In the genomic region with DNA sequence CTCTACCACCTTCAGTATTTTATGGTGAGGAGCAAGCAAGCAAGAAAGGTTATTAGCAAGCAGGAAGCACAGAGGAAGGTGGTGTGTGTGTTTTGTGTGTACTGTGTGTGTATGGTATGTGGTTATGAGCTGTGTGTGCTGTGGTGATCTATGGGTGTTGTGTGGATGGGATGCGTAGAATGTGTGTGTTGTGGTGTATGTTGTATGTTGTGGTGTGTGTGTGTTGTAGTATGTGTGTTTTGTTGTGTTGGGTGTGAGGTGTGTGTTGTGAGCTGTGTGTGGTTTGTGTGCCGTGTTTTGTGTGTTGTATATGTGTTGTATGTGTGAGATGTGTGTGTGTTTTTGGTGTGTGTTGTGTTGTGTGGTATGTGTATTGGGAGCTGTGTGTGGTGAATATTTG, we compare ENCODE assay signal across 18 cellular contexts. TPM values are rescaled to one million over a fixed set of nuclear protein-coding genes. Genes with fewer than 3 reads are reported as not detected.
A peak's percentile ranks its signal among the peaks of the same experiment; 100 is the strongest.
DNase-seq lines count a peak whose midpoint lies in the region; ATAC-seq, FAIRE-seq and TF ChIP-seq lines count a peak whose summit lies in the region.
"Had no signal": no experiment of that assay in that cellular context is flagged by ENCODE, and none has a peak within 500 bp of the region (broad histone marks: within the 10 kb centered on the region; RNA-seq: fewer than 3 reads in every experiment).

No MANE protein-coding gene starts in this region.

- ATAC-seq in HepG2 (no peak), right lobe of liver (no peak), HG02571 (IDR thresholded peaks at IDR 0.05; ENCODE audit: unreplicated experiment) (no peak), HG02588 (IDR thresholded peaks at IDR 0.05; ENCODE audit: unreplicated experiment) (no peak)

- H3K9ac ChIP-seq in HepG2 (ENCODE audit: insufficient read depth, low read depth, low read length) (no peak overlapping the region), trophoblast cell (ENCODE audit: low read length) (no peak overlapping the region)
- H3K9ac ChIP-seq: KMS-11 had no signal

- WGBS in HepG2 (ENCODE audit: low lambda C conversion rate): 51% methylated on average over 2 of the region's 2 CpGs
- WGBS in right lobe of liver (ENCODE audit: insufficient coverage, low coverage, low lambda C conversion rate, missing lambda C conversion rate): 70% methylated on average over 2 of the region's 2 CpGs
- WGBS in trophoblast cell (ENCODE audit: extremely low coverage, insufficient coverage, insufficient read length): 100% methylated on average over 2 of the region's 2 CpGs

- H3K18ac ChIP-seq in trophoblast cell (ENCODE audit: low read length): peak overlapping the region; percentile 71

- BruUV-seq in HepG2 (replicated peaks; lab: Mats Ljungman, UMichigan): no TSS peak

- H3K4me2 ChIP-seq in HepG2 (ENCODE audit: low read depth, low read length): no peak overlapping the region
- H3K4me2 ChIP-seq in trophoblast cell (ENCODE audit: low read length): no peak overlapping the region
- H3K4me2 ChIP-seq: A549, GM23338, KMS-11 had no signal

- H4K91ac ChIP-seq in trophoblast cell (ENCODE audit: low read depth, low read length): peak overlapping the region; percentile 44

- no peak for TF ChIP-seq RAD21 in HepG2 (CRISPR knock-in tag; IDR thresholded peaks at IDR 0.05)

- H2AFZ ChIP-seq in HepG2 (ENCODE audit: low read length) (no peak overlapping the region), trophoblast cell (ENCODE audit: insufficient read depth, low read length, poor library complexity) (no peak overlapping the region)

- intact Hi-C loops in HepG2 (cut with micrococcal nuclease; ENCODE audit: unreplicated experiment) (loop anchor here (2.0 kb wide), 1 partner anchor 115 kb away; no protein-coding TSS in a partner anchor), right lobe of liver (cut with DNase I) (no loop called here)

- H2BK12ac ChIP-seq in trophoblast cell (ENCODE audit: low read length): peak overlapping the region; percentile 55

- peak overlapping the region; percentile 1 for H2BK120ac ChIP-seq in trophoblast cell (ENCODE audit: insufficient read depth, low read length, poor library complexity)

- in situ Hi-C loops in HepG2 (cut with HindIII; ENCODE audit: extremely low pct_ligation_motif_present, low pct_unique_long_range_greater_than_20kb): loop anchor here (25.0 kb wide), 1 partner anchor 174 kb away; no protein-coding TSS in a partner anchor

- peaks cover 10% of the 10 kb centered on the region for H3K79me1 ChIP-seq in trophoblast cell (ENCODE audit: low read length)

- H3K23ac ChIP-seq in trophoblast cell (ENCODE audit: low read length): peak overlapping the region; percentile 56

- no peaks in the 10 kb centered on the region for H3K9me3 ChIP-seq in HepG2 (ENCODE audit: low read length)
- H3K9me3 ChIP-seq in right lobe of liver: no peaks in the 10 kb centered on the region
- H3K9me3 ChIP-seq in trophoblast cell (ENCODE audit: insufficient read depth, low read depth, low read length): peaks cover 3% of the 10 kb centered on the region
- H3K9me3 ChIP-seq: A549 had no signal

- H3K36me3 ChIP-seq in HepG2 (replicated peaks in 1 of 2; ENCODE audit: control insufficient read depth in 1 of 2, insufficient read depth in 2 of 2, low read length in 2 of 2): no peaks in the 10 kb centered on the region
- no peaks in the 10 kb centered on the region for H3K36me3 ChIP-seq in right lobe of liver
- H3K36me3 ChIP-seq in bronchial epithelial cell (ENCODE audit: control insufficient read depth, insufficient read depth, low read length): no peaks in the 10 kb centered on the region
- H3K36me3 ChIP-seq in trophoblast cell (ENCODE audit: control insufficient read depth in 1 of 2, insufficient read depth in 2 of 2, low read length in 2 of 2): no peaks in the 10 kb centered on the region

- H3K27me3 ChIP-seq in HepG2 (ENCODE audit: control insufficient read depth in 1 of 2, insufficient read depth in 2 of 2, low read length in 2 of 2): peaks cover 1 to 3% of the 10 kb centered on the region in 2 experiments; a peak in 2 of 5 replicates
- H3K27me3 ChIP-seq in right lobe of liver: no peaks in the 10 kb centered on the region
- no peaks in the 10 kb centered on the region for H3K27me3 ChIP-seq in bronchial epithelial cell (ENCODE audit: control insufficient read depth, insufficient read depth, low read length)
- H3K27me3 ChIP-seq in trophoblast cell (ENCODE audit: insufficient read depth, low read length): no peaks in the 10 kb centered on the region

- TF ChIP-seq CTCF in HepG2 (CRISPR knock-in tag; IDR thresholded peaks at IDR 0.05) (no peak), right lobe of liver (IDR thresholded peaks at IDR 0.05) (no peak), bronchial epithelial cell (IDR thresholded peaks at IDR 0.05; ENCODE audit: insufficient read depth, low read length, severe bottlenecking) (no peak)

- TF ChIP-seq EP300 in HepG2 (IDR thresholded peaks at IDR 0.05; ENCODE audit: low read depth in 2 of 2, low read length in 2 of 2) (no peak), HepG2 (CRISPR knock-in tag; IDR thresholded peaks at IDR 0.05; ENCODE audit: borderline replicate concordance) (no peak)

- DNase-seq in HepG2 (ENCODE audit: low spot score) (no peak), right lobe of liver (no peak), bronchial epithelial cell (ENCODE audit: low read depth) (no peak), trophoblast cell (no peak), cortex of kidney (lab: John Stamatoyannopoulos, UW) (no peak)
- DNase-seq: CD4-positive, alpha-beta memory T cell; DMS153; DMS79; GDM1; H7 had no signal

- H4K12ac ChIP-seq in trophoblast cell (ENCODE audit: low read depth, low read length): no peak overlapping the region

- H4K8ac ChIP-seq in trophoblast cell (ENCODE audit: low read depth, low read length): peak overlapping the region; percentile 39

- POLR2A ChIA-PET in HepG2 (lab: Yijun Ruan, JAX): interaction anchor here (1.0 kb wide), 1 partner anchor 35 kb away, joined by 5 read pairs; no protein-coding TSS in a partner anchor

- H3K4me3 ChIP-seq in HepG2 (replicated peaks in 1 of 3; ENCODE audit: insufficient read depth in 1 of 3, low read depth in 2 of 3, low read length in 3 of 3) (no peak overlapping the region), right lobe of liver (no peak overlapping the region), bronchial epithelial cell (ENCODE audit: low read depth, low read length) (no peak overlapping the region), trophoblast cell (ENCODE audit: low read depth, low read length) (peak overlapping the region; percentile 34)
- H3K4me3 ChIP-seq: A549, GM23338 had no signal

- H4K20me1 ChIP-seq in HepG2 (ENCODE audit: insufficient read depth, low read length): no peaks in the 10 kb centered on the region

- H3K4ac ChIP-seq in trophoblast cell (ENCODE audit: low read depth, low read length): no peak overlapping the region

- H3K79me2 ChIP-seq in HepG2 (ENCODE audit: insufficient read depth, low read length): no peaks in the 10 kb centered on the region
- H3K79me2 ChIP-seq in trophoblast cell (ENCODE audit: control insufficient read depth, insufficient read depth, low read length, poor library complexity): no peaks in the 10 kb centered on the region

- peak overlapping the region; percentile 10 for H2BK5ac ChIP-seq in trophoblast cell (ENCODE audit: low read depth, low read length, poor library complexity)

- H3K4me1 ChIP-seq in HepG2 (ENCODE audit: insufficient read depth, low read length): peaks cover 21% of the 10 kb centered on the region; the same call in 1 of the 2 replicates
- H3K4me1 ChIP-seq in right lobe of liver: no peaks in the 10 kb centered on the region
- peaks cover 10 to 12% of the 10 kb centered on the region in 2 experiments for H3K4me1 ChIP-seq in trophoblast cell (ENCODE audit: control insufficient read depth in 1 of 2, insufficient read depth in 2 of 2, low read length in 2 of 2)
- H3K4me1 ChIP-seq: A549 had no signal

- CTCF ChIA-PET in HepG2 (lab: Yijun Ruan, JAX; ENCODE audit: low intra/inter-chr PET ratio, low total read pairs): no interaction called here

- H3K27ac ChIP-seq in HepG2 (ENCODE audit: extremely low read length, insufficient read depth, low read length) (no peak overlapping the region), right lobe of liver (no peak overlapping the region), trophoblast cell (ENCODE audit: low read depth, low read length) (no peak overlapping the region)
- H3K27ac ChIP-seq: 22Rv1, A549, KMS-11 had no signal

- peak overlapping the region; percentile 5 for H3K14ac ChIP-seq in trophoblast cell (ENCODE audit: low read length)

- FAIRE-seq in HepG2 (lab: Jason Lieb, UNC) (no peak), bronchial epithelial cell (lab: Jason Lieb, UNC) (peak; percentile 95)
- FAIRE-seq: A549 had no signal

- H2AK5ac ChIP-seq in trophoblast cell (ENCODE audit: low read length): peak overlapping the region; percentile 57

- TF ChIP-seq POLR2A in HepG2 (IDR thresholded peaks at IDR 0.05; ENCODE audit: insufficient read depth in 1 of 2, low read depth in 2 of 2, low read length in 2 of 2) (no peak), right lobe of liver (IDR thresholded peaks at IDR 0.05) (no peak)

RNA-seq across cellular contexts. Expression of a gene that starts 16.8 kb away (rescaled TPM):
- total RNA-seq in HepG2 (2016; rRNA removed; fragmentation: Illumina TruSeq; extraction: Trizol): not detected in 2 replicates
- total RNA-seq in HepG2 (2016; cell fraction: cytosol; rRNA removed; fragmentation: Illumina TruSeq; extraction: Trizol; ENCODE audit: low read depth): not detected in 2 replicates
- total RNA-seq in HepG2 (2016; cell fraction: insoluble cytoplasmic fraction; rRNA removed; fragmentation: Illumina TruSeq; extraction: Trizol): 0.04 TPM in 1 of 2 replicates, not detected in the other
- not detected in 2 replicates for total RNA-seq in HepG2 (2016; cell fraction: membrane; rRNA removed; fragmentation: Illumina TruSeq; extraction: Trizol)
- total RNA-seq in HepG2 (2016; cell fraction: nucleus; rRNA removed; fragmentation: Illumina TruSeq; extraction: Trizol): not detected in 2 replicates
- polyA plus RNA-seq in HepG2 (2011; rRNA removed): 57.5 and 91.8 TPM in 2 replicates
- 49.1 and 87.6 TPM in 2 replicates for polyA plus RNA-seq in HepG2 (2011; cell fraction: cytosol; rRNA removed)
- 42.3 and 57.8 TPM in 2 replicates for polyA plus RNA-seq in HepG2 (2011; cell fraction: nucleus; rRNA removed)
- polyA plus RNA-seq in HepG2 (2012): 261 and 275 TPM in 2 replicates
- not detected in 2 replicates for polyA plus RNA-seq in HepG2 (2016; cell fraction: cytosol; fragmentation: Illumina TruSeq; extraction: Trizol; ENCODE audit: low read depth)
- polyA plus RNA-seq in HepG2 (2016; cell fraction: insoluble cytoplasmic fraction; fragmentation: Illumina TruSeq; extraction: Trizol; ENCODE audit: low read depth): 0.15 TPM in 1 of 2 replicates, not detected in the other
- not detected in 2 replicates for polyA plus RNA-seq in HepG2 (2016; cell fraction: membrane; fragmentation: Illumina TruSeq; extraction: Trizol; ENCODE audit: low read depth)
- polyA plus RNA-seq in HepG2 (2016; cell fraction: nucleus; fragmentation: Illumina TruSeq; extraction: Trizol; ENCODE audit: insufficient read depth, low read depth): 0.41 TPM in 1 of 2 replicates, not detected in the other
- 32.4 and 48.2 TPM in 2 replicates for polyA minus RNA-seq in HepG2 (2011; rRNA and poly(A)+ RNA removed; ENCODE audit: low replicate concordance)
- polyA minus RNA-seq in HepG2 (2011; cell fraction: cytosol; rRNA and poly(A)+ RNA removed): 28.6 and 53.0 TPM in 2 replicates
- polyA minus RNA-seq in HepG2 (2011; cell fraction: nucleus; rRNA and poly(A)+ RNA removed): 15.1 and 33.7 TPM in 2 replicates
- 100 to 1,000 TPM in 5 of 6 experiments, 10 to 100 TPM in 1; 85.9 to 321 (median 183) TPM for total RNA-seq in right lobe of liver
- 7.8 and 12.1 TPM in 2 replicates for total RNA-seq in bronchial epithelial cell
- 2,874 and 2,927 TPM in 2 replicates for polyA plus RNA-seq in trophoblast cell (2013)

RNA-seq across cellular contexts. Expression of a gene that starts 49.6 kb away (rescaled TPM):
- total RNA-seq in HepG2 (2016; rRNA removed; fragmentation: Illumina TruSeq; extraction: Trizol): 2.8 and 5.4 TPM in 2 replicates
- 1.7 and 1.8 TPM in 2 replicates for total RNA-seq in HepG2 (2016; cell fraction: cytosol; rRNA removed; fragmentation: Illumina TruSeq; extraction: Trizol; ENCODE audit: low read depth)
- 2.3 and 4.6 TPM in 2 replicates for total RNA-seq in HepG2 (2016; cell fraction: insoluble cytoplasmic fraction; rRNA removed; fragmentation: Illumina TruSeq; extraction: Trizol)
- total RNA-seq in HepG2 (2016; cell fraction: membrane; rRNA removed; fragmentation: Illumina TruSeq; extraction: Trizol): 2.0 and 3.0 TPM in 2 replicates
- 5.6 and 6.7 TPM in 2 replicates for total RNA-seq in HepG2 (2016; cell fraction: nucleus; rRNA removed; fragmentation: Illumina TruSeq; extraction: Trizol)
- 885 and 989 TPM in 2 replicates for polyA plus RNA-seq in HepG2 (2011; rRNA removed)
- 891 and 942 TPM in 2 replicates for polyA plus RNA-seq in HepG2 (2011; cell fraction: cytosol; rRNA removed)
- polyA plus RNA-seq in HepG2 (2011; cell fraction: nucleus; rRNA removed): 894 and 1,114 TPM in 2 replicates
- 2,786 and 3,532 TPM in 2 replicates for polyA plus RNA-seq in HepG2 (2012)
- polyA plus RNA-seq in HepG2 (2016; cell fraction: cytosol; fragmentation: Illumina TruSeq; extraction: Trizol; ENCODE audit: low read depth): 2.6 and 3.7 TPM in 2 replicates
- 3.0 and 3.5 TPM in 2 replicates for polyA plus RNA-seq in HepG2 (2016; cell fraction: insoluble cytoplasmic fraction; fragmentation: Illumina TruSeq; extraction: Trizol; ENCODE audit: low read depth)
- polyA plus RNA-seq in HepG2 (2016; cell fraction: membrane; fragmentation: Illumina TruSeq; extraction: Trizol; ENCODE audit: low read depth): 3.3 and 3.5 TPM in 2 replicates
- 15.4 and 16.5 TPM in 2 replicates for polyA plus RNA-seq in HepG2 (2016; cell fraction: nucleus; fragmentation: Illumina TruSeq; extraction: Trizol; ENCODE audit: insufficient read depth, low read depth)
- 0.12 and 335 TPM in 2 replicates for polyA minus RNA-seq in HepG2 (2011; rRNA and poly(A)+ RNA removed; ENCODE audit: low replicate concordance)
- 850 and 1,063 TPM in 2 replicates for polyA minus RNA-seq in HepG2 (2011; cell fraction: cytosol; rRNA and poly(A)+ RNA removed)
- 152 and 215 TPM in 2 replicates for polyA minus RNA-seq in HepG2 (2011; cell fraction: nucleus; rRNA and poly(A)+ RNA removed)
- total RNA-seq in right lobe of liver: 100 to 1,000 TPM in 5 of 6 experiments, 1 to 10 TPM in 1; 7.7 to 566 (median 283) TPM
- total RNA-seq in bronchial epithelial cell: under 0.01 and 0.13 TPM in 2 replicates
- 0.04 TPM in 1 of 2 replicates, not detected in the other for polyA plus RNA-seq in trophoblast cell (2013)
- total RNA-seq: CD4-positive, alpha-beta memory T cell; GM23338; H7 had no signal
- polyA plus RNA-seq: BJ; CD14-positive monocyte; CD4-positive, alpha-beta memory T cell; GM23338 had no signal
